Comparison of ENCODE assay signal across 25 cellular contexts in the genomic region with DNA sequence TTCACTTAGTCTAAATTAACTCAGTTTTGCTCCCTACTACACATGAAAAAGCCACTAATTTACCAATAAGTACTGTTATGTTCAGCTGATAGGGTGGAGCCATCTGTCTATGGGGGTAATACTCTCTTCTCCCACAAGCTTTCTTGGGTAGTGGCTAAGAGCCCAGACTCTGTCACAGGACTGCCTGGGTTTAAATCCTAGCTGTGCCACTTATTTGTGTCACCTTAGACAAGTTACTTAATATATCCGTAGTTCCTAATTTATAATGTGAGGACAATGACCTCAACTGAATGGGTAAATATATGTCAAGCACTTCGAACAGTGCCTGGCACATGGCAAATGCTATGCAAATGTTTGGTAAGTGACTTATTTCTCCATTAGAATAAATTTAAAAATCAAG.
DNase-seq lines count a peak whose midpoint lies in the region; ATAC-seq, FAIRE-seq and TF ChIP-seq lines count a peak whose summit lies in the region.
"Had no signal": no experiment of that assay in that cellular context is flagged by ENCODE, and none has a peak within 500 bp of the region (broad histone marks: within the 10 kb centered on the region; RNA-seq: fewer than 3 reads in every experiment).

No MANE protein-coding gene starts in this region.

- H3K27ac ChIP-seq in SJCRH30 (peak overlapping the region; percentile 9; the same call in 1 of the 2 replicates), gastrocnemius medialis (no peak overlapping the region)
- H3K27ac ChIP-seq: 22Rv1, BLaER1, C4-2B had no signal

- no peaks in the 10 kb centered on the region for H3K27me3 Mint-ChIP-seq in activated naive CD4-positive, alpha-beta T cell treated with anti-CD3 and anti-CD28 coated beads, Interleukin-2, amount 10 ng/mL, durations not matched to agents 7 days and 5 days
- H3K27me3 Mint-ChIP-seq: B cell had no signal

- peak; percentile 61 to 97 for ATAC-seq in gastrocnemius medialis
- no peak for ATAC-seq in HG03469 (IDR thresholded peaks at IDR 0.05; ENCODE audit: unreplicated experiment)
- ATAC-seq: CD8-positive, alpha-beta T cell had no signal

- H3K27me3 ChIP-seq in SJCRH30 (no peaks in the 10 kb centered on the region), gastrocnemius medialis (no peaks in the 10 kb centered on the region)
- H3K27me3 ChIP-seq: BLaER1 had no signal

- intact Hi-C loops in gastrocnemius medialis (cut with DNase I; ENCODE audit: low total_unique reads): loop anchor here (5.0 kb wide), 1 partner anchor 186 kb away; the partner anchor contains the start of gene DACT1

- peak in 2 of 3 experiments; percentile 45 to 81 for DNase-seq in NCI-H1417 (lab: John Stamatoyannopoulos, UW)
- no peak for DNase-seq in NCI-H1417 treated with DMSO at 0.1 percent for 48 hours (lab: John Stamatoyannopoulos, UW)
- no peak for DNase-seq in HTR-8/SVneo (ENCODE audit: insufficient read length, low spot score)
- DNase-seq in SJCRH30: no peak
- no peak for DNase-seq in gastrocnemius medialis
- DNase-seq in T1000 (lab: John Stamatoyannopoulos, UW): no peak
- no peak for DNase-seq in activated naive CD4-positive, alpha-beta T cell treated with anti-CD3 and anti-CD28 coated beads, Interleukin-2, amount 10 ng/mL, durations not matched to agents 7 days and 5 days
- DNase-seq: Caco-2; CD4-positive, CD25-positive, alpha-beta regulatory T cell; CD8-positive, alpha-beta T cell; DMS153; DND-41; GF-D8; GOT3; HFFc6 had no signal

- CTCF ChIA-PET in activated naive CD4-positive, alpha-beta T cell treated with anti-CD3 and anti-CD28 coated beads, Interleukin-2, amount 10 ng/mL, durations not matched to agents 7 days and 5 days (lab: Charles Lee): no interaction called here

- FAIRE-seq in HTR-8/SVneo (lab: Jason Lieb, UNC): peak; percentile 46
- FAIRE-seq: A204.1, GM12891, GM18507, H54 had no signal

- in situ Hi-C loops in gastrocnemius medialis (cut with MboI; ENCODE audit: low sequenced_read_pairs in 4 of 4): no loop called here

- H3K4me1 ChIP-seq in SJCRH30 (peaks cover 16% of the 10 kb centered on the region), gastrocnemius medialis (peaks cover 9 to 17% of the 10 kb centered on the region in 2 donors)
- H3K4me1 ChIP-seq: BLaER1, HAP-1 had no signal

- no peaks in the 10 kb centered on the region for H3K4me1 Mint-ChIP-seq in activated naive CD4-positive, alpha-beta T cell treated with anti-CD3 and anti-CD28 coated beads, Interleukin-2, amount 10 ng/mL, durations not matched to agents 7 days and 5 days
- H3K4me1 Mint-ChIP-seq: B cell had no signal

- TF ChIP-seq CTCF in gastrocnemius medialis (IDR thresholded peaks at IDR 0.05 in 4 of 5, conservative IDR thresholded peaks at IDR 0.05 in 1 of 5): no peak

- H3K4me3 ChIP-seq in SJCRH30: no peak overlapping the region
- H3K4me3 ChIP-seq in gastrocnemius medialis: no peak overlapping the region
- H3K4me3 ChIP-seq: BLaER1, HAP-1 had no signal

- H3K4me3 Mint-ChIP-seq in activated naive CD4-positive, alpha-beta T cell treated with anti-CD3 and anti-CD28 coated beads, Interleukin-2, amount 10 ng/mL, durations not matched to agents 7 days and 5 days: no peak overlapping the region
- H3K4me3 Mint-ChIP-seq: B cell; CD4-positive, CD25-positive, alpha-beta regulatory T cell; CD8-positive, alpha-beta T cell; HFFc6 had no signal

- H3K36me3 ChIP-seq in SJCRH30 (no peaks in the 10 kb centered on the region), gastrocnemius medialis (no peaks in the 10 kb centered on the region)
- H3K36me3 ChIP-seq: BLaER1, HAP-1 had no signal

- H3K9me3 Mint-ChIP-seq in activated naive CD4-positive, alpha-beta T cell treated with anti-CD3 and anti-CD28 coated beads, Interleukin-2, amount 10 ng/mL, durations not matched to agents 7 days and 5 days: peaks cover 2% of the 10 kb centered on the region
- H3K9me3 Mint-ChIP-seq: CD8-positive, alpha-beta T cell had no signal

- H3K9me3 ChIP-seq in SJCRH30 (replicated peaks) (no peaks in the 10 kb centered on the region), gastrocnemius medialis (no peaks in the 10 kb centered on the region)
- H3K9me3 ChIP-seq: HAP-1 had no signal

- no peaks in the 10 kb centered on the region for H3K36me3 Mint-ChIP-seq in activated naive CD4-positive, alpha-beta T cell treated with anti-CD3 and anti-CD28 coated beads, Interleukin-2, amount 10 ng/mL, durations not matched to agents 7 days and 5 days
- H3K36me3 Mint-ChIP-seq: CD4-positive, CD25-positive, alpha-beta regulatory T cell; CD8-positive, alpha-beta T cell had no signal

- no peak for TF ChIP-seq POLR2A in gastrocnemius medialis (IDR thresholded peaks at IDR 0.05)

- H3K27ac Mint-ChIP-seq in activated naive CD4-positive, alpha-beta T cell treated with anti-CD3 and anti-CD28 coated beads, Interleukin-2, amount 10 ng/mL, durations not matched to agents 7 days and 5 days: no peak overlapping the region
- H3K27ac Mint-ChIP-seq: B cell; CD4-positive, CD25-positive, alpha-beta regulatory T cell; CD8-positive, alpha-beta T cell; HFFc6 had no signal

Comparison
In these comparisons a context has a peak if more than half of its experiments do, and no peak if none do; other contexts are left out.
1. DNase-seq: peak in NCI-H1417 (2 of 3); none in NCI-H1417 treated with DMSO at 0.1 percent for 48 hours (single experiment), HTR-8/SVneo (single experiment), SJCRH30 (0 of 2), gastrocnemius medialis (0 of 2), T1000 (single experiment) and activated naive CD4-positive, alpha-beta T cell treated with anti-CD3 and anti-CD28 coated beads, Interleukin-2, amount 10 ng/mL, durations not matched to agents 7 days and 5 days (single experiment).